26 cellular contexts compared by ENCODE assay signal in genomic region chr3:22392286-22392685, GRCh38.
"Had no signal": no experiment of that assay in that cellular context is flagged by ENCODE, and none has a peak within 500 bp of the region (broad histone marks: within the 10 kb centered on the region; RNA-seq: fewer than 3 reads in every experiment).

No MANE protein-coding gene starts in this region.

- H3K4me1 ChIP-seq: stomach, suprapubic skin, testis, thyroid gland, tibial artery, tibial nerve, transverse colon, upper lobe of right lung, uterus, vagina had no signal

- H3K4me3 ChIP-seq: stomach, suprapubic skin, testis, thoracic aorta, thyroid gland, tibial artery, tibial nerve, transverse colon, upper lobe of right lung, uterus, vagina had no signal

- H3K4me3 Mint-ChIP-seq: stimulated activated effector memory CD8-positive, alpha-beta T cell treated with anti-CD3 and anti-CD28 coated beads, Interleukin-12 subunit alpha, Interleukin-12 subunit beta, amount 100 ng/mL, for 72 hours; stimulated activated memory B cell treated with anti-CD40 and anti-IgM and Interleukin-4, amounts not matched to agents 10 μg/mL and 1 μg/mL and 100 μg/mL, for 72 hours; stimulated activated naive B cell treated with anti-CD40 and anti-IgM and Interleukin-4, amounts not matched to agents 10 μg/mL and 1 μg/mL and 100 μg/mL, for 72 hours; stimulated activated naive CD8-positive, alpha-beta T cell treated with anti-CD3 and anti-CD28 coated beads, Interleukin-15, amount 100 ng/mL, for 72 hours; stimulated activated naive CD8-positive, alpha-beta T cell treated with anti-CD3 and anti-CD28 coated beads, Interleukin-15, Interleukin-2, amounts not matched to agents 100 ng/mL and 50 ng/mL, for 24 hours; type B pancreatic cell had no signal

- H3K36me3 ChIP-seq: stomach, suprapubic skin, thoracic aorta, thyroid gland, tibial artery, tibial nerve, transverse colon, upper lobe of right lung, uterus, vagina had no signal

- H3K9me3 Mint-ChIP-seq: type B pancreatic cell had no signal

- ATAC-seq: stimulated activated effector memory CD8-positive, alpha-beta T cell treated with anti-CD3 and anti-CD28 coated beads, Interleukin-12 subunit alpha, Interleukin-12 subunit beta, amount 100 ng/mL, for 72 hours; stimulated activated memory B cell treated with anti-CD40 and anti-IgM and Interleukin-4, amounts not matched to agents 10 μg/mL and 1 μg/mL and 100 μg/mL, for 72 hours; stimulated activated naive B cell treated with anti-CD40 and anti-IgM and Interleukin-4, amounts not matched to agents 10 μg/mL and 1 μg/mL and 100 μg/mL, for 72 hours; stimulated activated naive CD8-positive, alpha-beta T cell treated with anti-CD3 and anti-CD28 coated beads, Interleukin-15, amount 100 ng/mL, for 72 hours; stimulated activated naive CD8-positive, alpha-beta T cell treated with anti-CD3 and anti-CD28 coated beads, Interleukin-15, Interleukin-2, amounts not matched to agents 100 U/mL and 50 U/mL, for 24 hours; upper lobe of right lung had no signal

- H3K27ac ChIP-seq: stomach, suprapubic skin, testis, thoracic aorta, thyroid gland, tibial artery, tibial nerve, transverse colon, upper lobe of right lung, uterus, vagina had no signal

- H3K4me1 Mint-ChIP-seq: stimulated activated effector memory CD8-positive, alpha-beta T cell treated with anti-CD3 and anti-CD28 coated beads, Interleukin-12 subunit alpha, Interleukin-12 subunit beta, amount 100 ng/mL, for 72 hours; stimulated activated memory B cell treated with anti-CD40 and anti-IgM and Interleukin-4, amounts not matched to agents 10 μg/mL and 1 μg/mL and 100 μg/mL, for 72 hours; stimulated activated naive B cell treated with anti-CD40 and anti-IgM and Interleukin-4, amounts not matched to agents 10 μg/mL and 1 μg/mL and 100 μg/mL, for 72 hours; stimulated activated naive CD8-positive, alpha-beta T cell treated with anti-CD3 and anti-CD28 coated beads, Interleukin-15, amount 100 ng/mL, for 72 hours had no signal

- H3K27ac Mint-ChIP-seq: stimulated activated effector memory CD8-positive, alpha-beta T cell treated with anti-CD3 and anti-CD28 coated beads, Interleukin-12 subunit alpha, Interleukin-12 subunit beta, amount 100 ng/mL, for 72 hours; stimulated activated memory B cell treated with anti-CD40 and anti-IgM and Interleukin-4, amounts not matched to agents 10 μg/mL and 1 μg/mL and 100 μg/mL, for 72 hours; stimulated activated naive B cell treated with anti-CD40 and anti-IgM and Interleukin-4, amounts not matched to agents 10 μg/mL and 1 μg/mL and 100 μg/mL, for 72 hours; stimulated activated naive CD8-positive, alpha-beta T cell treated with anti-CD3 and anti-CD28 coated beads, Interleukin-15, amount 100 ng/mL, for 72 hours; stimulated activated naive CD8-positive, alpha-beta T cell treated with anti-CD3 and anti-CD28 coated beads, Interleukin-15, Interleukin-2, amounts not matched to agents 100 ng/mL and 50 ng/mL, for 24 hours; type B pancreatic cell had no signal

- DNase-seq: stimulated activated CD4-positive, alpha-beta T cell treated with anti-CD3 and anti-CD28 coated beads, Interleukin-2, amount 100 ng/mL, for 48 hours; stimulated activated CD4-positive, alpha-beta T cell treated with anti-CD3 and anti-CD28 coated beads, Interleukin-4, amount 100 ng/mL, for 1 hour; stimulated activated CD4-positive, alpha-beta T cell treated with anti-CD3 and anti-CD28 coated beads, Interleukin-4, amount 100 ng/mL, for 24 hours; stimulated activated CD4-positive, alpha-beta T cell treated with anti-CD3 and anti-CD28 coated beads, Interleukin-4, amount 100 ng/mL, for 4 hours; stimulated activated CD8-positive, alpha-beta memory T cell treated with anti-CD3 and anti-CD28 coated beads, Interleukin-4, amount 100 ng/mL, for 48 hours; stimulated activated naive B cell treated with anti-CD40 and anti-IgM and Interleukin-4, amounts not matched to agents 10 μg/mL and 1 μg/mL and 100 μg/mL, for 72 hours; stimulated activated naive CD4-positive, alpha-beta T cell; stimulated activated naive CD4-positive, alpha-beta T cell treated with Interleukin-2 at 50 U/mL for 16 hours; stimulated activated naive CD8-positive, alpha-beta T cell treated with anti-CD3 and anti-CD28 coated beads, Interleukin-15, amount 100 ng/mL, for 72 hours; stimulated activated naive CD8-positive, alpha-beta T cell treated with anti-CD3 and anti-CD28 coated beads, Interleukin-15, Interleukin-2, amounts not matched to agents 100 U/mL and 50 U/mL, for 24 hours; stomach; testis; thyroid gland; tibial artery; transverse colon; trophoblast cell; upper lobe of right lung; uterus had no signal

- H3K9me3 ChIP-seq: stomach, suprapubic skin, testis, thoracic aorta, thyroid gland, tibial artery, tibial nerve, transverse colon, upper lobe of right lung, uterus, vagina had no signal

- H3K27me3 Mint-ChIP-seq: stimulated activated memory B cell treated with anti-CD40 and anti-IgM and Interleukin-4, amounts not matched to agents 10 μg/mL and 1 μg/mL and 100 μg/mL, for 72 hours; stimulated activated naive B cell treated with anti-CD40 and anti-IgM and Interleukin-4, amounts not matched to agents 10 μg/mL and 1 μg/mL and 100 μg/mL, for 72 hours; stimulated activated naive CD8-positive, alpha-beta T cell treated with anti-CD3 and anti-CD28 coated beads, Interleukin-15, amount 100 ng/mL, for 72 hours; stimulated activated naive CD8-positive, alpha-beta T cell treated with anti-CD3 and anti-CD28 coated beads, Interleukin-15, Interleukin-2, amounts not matched to agents 100 ng/mL and 50 ng/mL, for 24 hours had no signal

- H3K36me3 Mint-ChIP-seq: stimulated activated effector memory CD8-positive, alpha-beta T cell treated with anti-CD3 and anti-CD28 coated beads, Interleukin-12 subunit alpha, Interleukin-12 subunit beta, amount 100 ng/mL, for 72 hours; stimulated activated memory B cell treated with anti-CD40 and anti-IgM and Interleukin-4, amounts not matched to agents 10 μg/mL and 1 μg/mL and 100 μg/mL, for 72 hours; stimulated activated naive B cell treated with anti-CD40 and anti-IgM and Interleukin-4, amounts not matched to agents 10 μg/mL and 1 μg/mL and 100 μg/mL, for 72 hours; type B pancreatic cell had no signal

- H3K27me3 ChIP-seq: stomach, suprapubic skin, testis, thyroid gland, tibial artery, tibial nerve, transverse colon, upper lobe of right lung, uterus, vagina had no signal
